In the genomic region with DNA sequence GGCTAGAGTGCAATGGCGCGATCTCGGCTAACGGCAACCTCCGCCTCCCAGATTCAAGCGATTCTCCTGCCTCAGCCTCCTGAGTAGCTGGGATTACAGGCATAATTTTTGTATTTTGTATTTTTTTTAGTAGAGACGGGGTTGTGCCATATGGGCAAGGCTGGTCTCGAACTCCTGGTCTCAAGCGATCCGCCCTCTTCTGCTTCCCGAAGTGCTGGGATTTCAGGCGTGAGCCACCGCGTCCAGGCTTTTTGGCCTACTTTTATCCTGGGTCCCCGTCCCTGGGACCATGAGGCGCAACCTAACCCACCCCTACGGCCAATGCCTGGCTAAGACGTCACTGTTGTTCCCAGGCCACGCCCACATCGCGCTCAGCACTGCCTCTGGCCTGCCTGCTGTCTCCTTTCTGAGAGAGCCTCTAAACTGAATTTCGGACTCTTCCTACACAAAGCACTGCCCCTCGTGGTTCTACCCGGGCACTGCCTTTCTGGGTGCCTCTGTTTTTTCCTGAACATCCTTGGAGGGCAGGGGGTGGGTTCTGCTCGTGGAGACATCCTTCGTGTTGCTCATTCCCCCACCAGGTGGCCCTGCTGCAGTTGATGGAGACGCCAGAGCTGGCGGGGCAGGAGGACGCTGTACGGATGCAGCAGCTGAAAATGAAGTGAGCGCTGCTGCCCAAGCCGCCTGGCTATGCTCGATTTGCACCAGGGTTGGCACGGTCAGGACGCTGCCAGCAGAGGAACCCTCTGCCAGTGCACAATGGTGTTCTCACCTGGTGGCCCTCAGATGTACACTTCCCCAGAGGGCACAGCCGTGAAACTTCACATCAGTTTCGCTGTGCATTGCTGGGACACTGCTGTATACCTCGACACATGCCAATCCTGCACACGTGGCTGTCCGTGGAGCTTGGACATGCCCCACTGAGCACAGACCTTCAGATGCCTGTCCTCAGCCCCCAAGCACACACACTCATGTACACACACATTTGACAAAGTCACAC, we compare ENCODE assay signal across 8 cellular contexts. TPM values are rescaled to one million over a fixed set of nuclear protein-coding genes. Genes with fewer than 3 reads are reported as not detected.
DNase-seq lines count a peak whose midpoint lies in the region; ATAC-seq, FAIRE-seq and TF ChIP-seq lines count a peak whose summit lies in the region.

No MANE protein-coding gene starts in this region.

- H3K4me3 ChIP-seq in K562: peak overlapping the region; percentile 71
- no peak overlapping the region for H3K4me3 ChIP-seq in kidney (ENCODE audit: low read length in 2 of 2)

- H3K4me1 ChIP-seq in K562 (replicated peaks in 1 of 2; ENCODE audit: control insufficient read depth in 2 of 2, insufficient read depth in 2 of 2, low read length in 2 of 2) (peaks cover 27 to 77% of the 10 kb centered on the region in 2 experiments), kidney (ENCODE audit: control insufficient read depth in 1 of 2, insufficient read depth in 1 of 2, low read depth in 1 of 2, low read length in 2 of 2) (peaks cover 0 to 19% of the 10 kb centered on the region in 2 donors)

- H3K9me3 ChIP-seq in K562 (replicated peaks; ENCODE audit: control insufficient read depth, insufficient read depth, low read depth, low read length) (no peaks in the 10 kb centered on the region), kidney (ENCODE audit: control insufficient read depth in 1 of 2, low read length in 2 of 2) (no peaks in the 10 kb centered on the region)

- intact Hi-C loops in K562 (cut with micrococcal nuclease) (loop anchor here (1.0 to 10.0 kb wide), 5 partner anchors 33 to 254 kb away; a partner anchor contains a TSS), kidney (cut with DNase I) (loop anchor here (10.0 kb wide), 1 partner anchor 254 kb away; no protein-coding TSS in a partner anchor)

- peaks cover 5% of the 10 kb centered on the region; the same call in 2 of the 3 replicates for H3K36me3 ChIP-seq in K562 (ENCODE audit: control insufficient read depth, insufficient read depth, low read length)
- peaks cover 2 to 3% of the 10 kb centered on the region in 2 donors for H3K36me3 ChIP-seq in kidney (ENCODE audit: control insufficient read depth in 1 of 2, insufficient read depth in 2 of 2, low read length in 2 of 2)

- H3K27ac ChIP-seq in K562 (ENCODE audit: extremely low read depth, low read depth, low read length) (peak overlapping the region; percentile 79), kidney (ENCODE audit: low read depth in 2 of 2, low read length in 2 of 2) (no peak overlapping the region)

- H3K9ac ChIP-seq in K562 (ENCODE audit: insufficient read depth in 1 of 2, low read depth in 2 of 2, low read length in 2 of 2) (peak overlapping the region; percentile 85 to 93), kidney (ENCODE audit: low read length in 2 of 2) (no peak overlapping the region)

- WGBS in K562 (ENCODE audit: insufficient coverage, low coverage, missing lambda C conversion rate): 22% methylated on average over 37 of the region's 40 CpGs

- H3K36me3 Mint-ChIP-seq in type B pancreatic cell: no peaks in the 10 kb centered on the region

- TF ChIP-seq POLR2A in K562 (conservative IDR thresholded peaks at IDR 0.05): no peak; the same call in 1 of the 2 replicates

- H3K27ac Mint-ChIP-seq in type B pancreatic cell: peak overlapping the region; percentile 93

- H3K4me2 ChIP-seq in K562 (ENCODE audit: insufficient read depth, low read length): peak overlapping the region; percentile 89

- H3K9me3 Mint-ChIP-seq in type B pancreatic cell: no peaks in the 10 kb centered on the region

- peaks cover 24% of the 10 kb centered on the region for H3K79me2 ChIP-seq in K562 (ENCODE audit: control insufficient read depth, insufficient read depth, low read length)

- POLR2A ChIA-PET in K562 (lab: Yijun Ruan, JAX): interaction anchor here (0.7 to 5.4 kb wide), 7 partner anchors 9 to 257 kb away, joined by 3 to 39 read pairs (median 4); a partner anchor contains a TSS

- TSS peak; percentile 71 for BruUV-seq in K562 (replicated peaks; lab: Mats Ljungman, UMichigan)

- peak; percentile 96 for FAIRE-seq in K562 (lab: Jason Lieb, UNC)
- no peak for FAIRE-seq in kidney (lab: Jason Lieb, UNC)

- H3K9me1 ChIP-seq in K562 (ENCODE audit: control insufficient read depth, insufficient read depth, low read length): no peaks in the 10 kb centered on the region

- H3K4me1 Mint-ChIP-seq in type B pancreatic cell (ENCODE audit: unreplicated experiment): peaks cover 17% of the 10 kb centered on the region

- peak; percentile 65 for DNase-seq in DMS53 (lab: John Stamatoyannopoulos, UW)
- DNase-seq in DMS53 treated with DMSO at 0.1 percent for 48 hours (lab: John Stamatoyannopoulos, UW; ENCODE audit: unreplicated experiment): no peak
- DNase-seq in NCI-H345 (lab: John Stamatoyannopoulos, UW): peak; percentile 94
- DNase-seq in K562 (ENCODE audit: extremely low read depth in 1 of 4, low spot score in 3 of 4): peak; percentile 70 to 94 (median 78)
- DNase-seq in kidney: peak; percentile 82
- peak; percentile 85 for DNase-seq in type B pancreatic cell (ENCODE audit: extremely low spot score, unreplicated experiment)
- DNase-seq in NOMO-1 treated with dmso at 0.1 percent for 144 hours (lab: John Stamatoyannopoulos, UW; ENCODE audit: unreplicated experiment): no peak

- H3K27me3 Mint-ChIP-seq in type B pancreatic cell: peaks cover 16% of the 10 kb centered on the region

- TF ChIP-seq CTCF in K562 (IDR thresholded peaks at IDR 0.05 in 2 of 3, conservative IDR thresholded peaks at IDR 0.05 in 1 of 3; ENCODE audit: insufficient read depth in 2 of 3, low read depth in 1 of 3, low read length in 3 of 3): peak; percentile 60 to 76 (median 73)
- TF ChIP-seq CTCF in kidney (IDR thresholded peaks at IDR 0.05; ENCODE audit: borderline replicate concordance, extremely low read depth, insufficient read depth): no peak
- TF ChIP-seq CTCF in type B pancreatic cell (conservative IDR thresholded peaks at IDR 0.05): peak; percentile 74

- TF ChIP-seq RAD21 in K562 (CRISPR knock-in tag; conservative IDR thresholded peaks at IDR 0.05 in 1 of 2, IDR thresholded peaks at IDR 0.05 in 1 of 2): peak; percentile 36 to 59; a peak in 3 of 4 replicates

- no peaks in the 10 kb centered on the region for H3K27me3 ChIP-seq in K562 (ENCODE audit: control insufficient read depth in 2 of 2, insufficient read depth in 2 of 2, low read length in 2 of 2)

- in situ Hi-C loops in K562 (cut with MboI): no loop called here

- ATAC-seq in K562: peak; percentile 70
- no peak for ATAC-seq in GM18909 (IDR thresholded peaks at IDR 0.05; ENCODE audit: poor library complexity, unreplicated experiment)

- CTCF ChIA-PET in K562 (lab: Yijun Ruan, JAX; ENCODE audit: low intra/inter-chr PET ratio): interaction anchor here (0.6 kb wide), 1 partner anchor 177 kb away, joined by 3 read pairs; no protein-coding TSS in a partner anchor

- H4K20me1 ChIP-seq in K562 (replicated peaks; ENCODE audit: control insufficient read depth, insufficient read depth, low read length): peaks cover 6% of the 10 kb centered on the region; the same call in 1 of the 2 replicates

- H3K4me3 Mint-ChIP-seq in type B pancreatic cell: peak overlapping the region; percentile 93

- peak; percentile 13; the same call in 1 of the 2 replicates for TF ChIP-seq EP300 in K562 (IDR thresholded peaks at IDR 0.05; ENCODE audit: low read length)

- peak overlapping the region; percentile 79 for H2AFZ ChIP-seq in K562 (ENCODE audit: low read depth, low read length)

RNA-seq across cellular contexts. Expression of a gene that starts 2.0 kb away (rescaled TPM):
- 18.7 and 60.0 TPM in 2 replicates for total RNA-seq in K562 (2011; cell fraction: chromatin; rRNA removed; ENCODE audit: low replicate concordance)
- total RNA-seq in K562 (2011; cell fraction: nucleolus; rRNA removed): 56.3 and 62.2 TPM in 2 replicates
- 43.5 and 57.0 TPM in 2 replicates for total RNA-seq in K562 (2011; cell fraction: nucleoplasm; rRNA removed)
- total RNA-seq in K562 (2014; rRNA removed): 118 and 136 TPM in 2 replicates
- total RNA-seq in K562 (2014; rRNA removed; fragmentation: Illumina TruSeq; extraction: Trizol): 4.8 and 7.2 TPM in 2 replicates
- 17.4 and 17.7 TPM in 2 replicates for total RNA-seq in K562 (2015; rRNA removed; fragmentation: Illumina TruSeq; extraction: Trizol)
- total RNA-seq in K562 (2021): 78.5 and 87.0 TPM in 2 replicates
- 13.8 and 19.2 TPM in 2 replicates for polyA plus RNA-seq in K562 (2011; rRNA removed)
- 34.7 and 78.2 TPM in 2 replicates for polyA plus RNA-seq in K562 (2011; cell fraction: cytosol; rRNA removed)
- 180 and 217 TPM in 2 replicates for polyA plus RNA-seq in K562 (2011; cell fraction: nucleus; rRNA removed)
- polyA plus RNA-seq in K562 (2012): 58.6 and 65.4 TPM in 2 replicates
- 5.7 and 8.4 TPM in 2 replicates for polyA plus RNA-seq in K562 (2014; fragmentation: Illumina TruSeq; extraction: Trizol)
- polyA plus RNA-seq in K562 (2014; fragmentation: Nextera tagmentation; extraction: Ambion mirVana): 1 to 10 TPM; 1.9 to 4.7 TPM
- polyA plus RNA-seq in K562 (2014; rRNA removed): 102 and 115 TPM in 2 replicates
- polyA minus RNA-seq in K562 (2011; rRNA and poly(A)+ RNA removed): 1.2 and 1.4 TPM in 2 replicates
- polyA minus RNA-seq in K562 (2011; cell fraction: cytosol; rRNA and poly(A)+ RNA removed): 11.4 and 17.5 TPM in 2 replicates
- polyA minus RNA-seq in K562 (2011; cell fraction: nucleus; rRNA and poly(A)+ RNA removed): 9.3 and 9.8 TPM in 2 replicates
- total RNA-seq in kidney: 56.9 TPM
- polyA plus RNA-seq in kidney (ENCODE audit: insufficient read depth, low read depth, low replicate concordance): 104 TPM
- 54.0 and 63.5 TPM in 2 replicates for total RNA-seq in type B pancreatic cell (ENCODE audit: low replicate concordance)

RNA-seq across cellular contexts. Expression of a gene that starts 16.0 kb away (rescaled TPM):
- 2.2 TPM in 1 of 2 replicates, not detected in the other for total RNA-seq in K562 (2011; cell fraction: chromatin; rRNA removed; ENCODE audit: low replicate concordance)
- 0.79 and 2.8 TPM in 2 replicates for total RNA-seq in K562 (2011; cell fraction: nucleolus; rRNA removed)
- 1.1 and 1.8 TPM in 2 replicates for total RNA-seq in K562 (2011; cell fraction: nucleoplasm; rRNA removed)
- total RNA-seq in K562 (2014; rRNA removed) (2.9 and 5.2 TPM in 2 replicates), K562 (2014; rRNA removed; fragmentation: Illumina TruSeq; extraction: Trizol) (0.98 and 1.1 TPM in 2 replicates), K562 (2015; rRNA removed; fragmentation: Illumina TruSeq; extraction: Trizol) (1.5 and 1.6 TPM in 2 replicates), K562 (2021) (3.3 and 5.6 TPM in 2 replicates), kidney (28.9 TPM), type B pancreatic cell (ENCODE audit: low replicate concordance) (2.8 and 7.8 TPM in 2 replicates)
- polyA plus RNA-seq in K562 (2011; rRNA removed) (0.85 and 2.3 TPM in 2 replicates), K562 (2014; fragmentation: Illumina TruSeq; extraction: Trizol) (0.90 and 1.2 TPM in 2 replicates), K562 (2014; fragmentation: Nextera tagmentation; extraction: Ambion mirVana) (1 to 10 TPM; 1.7 to 1.8 TPM), K562 (2014; rRNA removed) (3.6 and 3.9 TPM in 2 replicates), kidney (ENCODE audit: insufficient read depth, low read depth, low replicate concordance) (6.6 TPM)
- polyA plus RNA-seq in K562 (2011; cell fraction: cytosol; rRNA removed): 1.8 and 1.9 TPM in 2 replicates
- polyA plus RNA-seq in K562 (2011; cell fraction: nucleus; rRNA removed): 1.1 and 3.9 TPM in 2 replicates
- 3.7 and 4.7 TPM in 2 replicates for polyA plus RNA-seq in K562 (2012)
- polyA minus RNA-seq in K562 (2011; rRNA and poly(A)+ RNA removed): not detected in 2 replicates
- polyA minus RNA-seq in K562 (2011; cell fraction: cytosol; rRNA and poly(A)+ RNA removed): 4.5 TPM in 1 of 2 replicates, not detected in the other
- 0.22 TPM in 1 of 2 replicates, not detected in the other for polyA minus RNA-seq in K562 (2011; cell fraction: nucleus; rRNA and poly(A)+ RNA removed)

RNA-seq across cellular contexts. Expression of a gene that starts 18.9 kb away (rescaled TPM):
- total RNA-seq in K562 (2011; cell fraction: chromatin; rRNA removed; ENCODE audit: low replicate concordance): 157 and 351 TPM in 2 replicates
- total RNA-seq in K562 (2011; cell fraction: nucleolus; rRNA removed): 427 and 474 TPM in 2 replicates
- total RNA-seq in K562 (2011; cell fraction: nucleoplasm; rRNA removed): 616 and 1,019 TPM in 2 replicates
- 1,110 and 1,524 TPM in 2 replicates for total RNA-seq in K562 (2014; rRNA removed)
- 1,512 and 1,662 TPM in 2 replicates for total RNA-seq in K562 (2014; rRNA removed; fragmentation: Illumina TruSeq; extraction: Trizol)
- 1,433 and 1,470 TPM in 2 replicates for total RNA-seq in K562 (2015; rRNA removed; fragmentation: Illumina TruSeq; extraction: Trizol)
- 2,028 and 2,215 TPM in 2 replicates for total RNA-seq in K562 (2021)
- polyA plus RNA-seq in K562 (2011; rRNA removed): 1,733 and 2,197 TPM in 2 replicates
- 4,493 and 4,718 TPM in 2 replicates for polyA plus RNA-seq in K562 (2011; cell fraction: cytosol; rRNA removed)
- polyA plus RNA-seq in K562 (2011; cell fraction: nucleus; rRNA removed): 1,163 and 1,235 TPM in 2 replicates
- polyA plus RNA-seq in K562 (2012): 2,878 and 4,513 TPM in 2 replicates
- 2,671 and 2,751 TPM in 2 replicates for polyA plus RNA-seq in K562 (2014; fragmentation: Illumina TruSeq; extraction: Trizol)
- 1,000 to 10,000 TPM; 2,213 to 2,563 TPM for polyA plus RNA-seq in K562 (2014; fragmentation: Nextera tagmentation; extraction: Ambion mirVana)
- 1,690 and 2,247 TPM in 2 replicates for polyA plus RNA-seq in K562 (2014; rRNA removed)
- 1,555 and 1,880 TPM in 2 replicates for polyA minus RNA-seq in K562 (2011; rRNA and poly(A)+ RNA removed)
- polyA minus RNA-seq in K562 (2011; cell fraction: cytosol; rRNA and poly(A)+ RNA removed): 757 and 815 TPM in 2 replicates
- 165 and 281 TPM in 2 replicates for polyA minus RNA-seq in K562 (2011; cell fraction: nucleus; rRNA and poly(A)+ RNA removed)
- total RNA-seq in kidney: 828 TPM
- polyA plus RNA-seq in kidney (ENCODE audit: insufficient read depth, low read depth, low replicate concordance): 1,481 TPM
- total RNA-seq in type B pancreatic cell (ENCODE audit: low replicate concordance): 1,126 and 1,202 TPM in 2 replicates

RNA-seq across cellular contexts. Expression of a gene that starts 22.1 kb away (rescaled TPM):
- total RNA-seq in K562 (2011; cell fraction: chromatin; rRNA removed; ENCODE audit: low replicate concordance): 0.23 TPM in 1 of 2 replicates, not detected in the other
- total RNA-seq in K562 (2011; cell fraction: nucleolus; rRNA removed): 0.33 TPM in 1 of 2 replicates, not detected in the other
- total RNA-seq in K562 (2011; cell fraction: nucleoplasm; rRNA removed): 1.7 TPM in 1 of 2 replicates, not detected in the other
- not detected in 2 replicates for total RNA-seq in K562 (2014; rRNA removed)
- not detected in 2 replicates for total RNA-seq in K562 (2014; rRNA removed; fragmentation: Illumina TruSeq; extraction: Trizol)
- total RNA-seq in K562 (2015; rRNA removed; fragmentation: Illumina TruSeq; extraction: Trizol): not detected in 2 replicates
- total RNA-seq in K562 (2021): not detected in 2 replicates
- not detected in 2 replicates for polyA plus RNA-seq in K562 (2011; rRNA removed)
- polyA plus RNA-seq in K562 (2011; cell fraction: cytosol; rRNA removed): 0.18 TPM in 1 of 2 replicates, not detected in the other
- polyA plus RNA-seq in K562 (2011; cell fraction: nucleus; rRNA removed): 0.47 and 1.00 TPM in 2 replicates
- 0.10 and 0.48 TPM in 2 replicates for polyA plus RNA-seq in K562 (2012)
- 0.25 TPM in 1 of 2 replicates, not detected in the other for polyA plus RNA-seq in K562 (2014; fragmentation: Illumina TruSeq; extraction: Trizol)
- not detected for polyA plus RNA-seq in K562 (2014; fragmentation: Nextera tagmentation; extraction: Ambion mirVana)
- polyA plus RNA-seq in K562 (2014; rRNA removed): 0.37 TPM in 1 of 2 replicates, not detected in the other
- not detected in 2 replicates for polyA minus RNA-seq in K562 (2011; rRNA and poly(A)+ RNA removed)
- polyA minus RNA-seq in K562 (2011; cell fraction: cytosol; rRNA and poly(A)+ RNA removed): not detected in 2 replicates
- polyA minus RNA-seq in K562 (2011; cell fraction: nucleus; rRNA and poly(A)+ RNA removed): not detected in 2 replicates
- total RNA-seq in kidney: 5.9 TPM
- polyA plus RNA-seq in kidney (ENCODE audit: insufficient read depth, low read depth, low replicate concordance): 1.5 TPM
- 4.6 and 9.4 TPM in 2 replicates for total RNA-seq in type B pancreatic cell (ENCODE audit: low replicate concordance)

RNA-seq across cellular contexts. Expression of a gene that starts 32.9 kb away (rescaled TPM):
- 91.9 and 173 TPM in 2 replicates for total RNA-seq in K562 (2011; cell fraction: chromatin; rRNA removed; ENCODE audit: low replicate concordance)
- 110 and 120 TPM in 2 replicates for total RNA-seq in K562 (2011; cell fraction: nucleolus; rRNA removed)
- 109 and 127 TPM in 2 replicates for total RNA-seq in K562 (2011; cell fraction: nucleoplasm; rRNA removed)
- 133 and 147 TPM in 2 replicates for total RNA-seq in K562 (2014; rRNA removed)
- total RNA-seq in K562 (2014; rRNA removed; fragmentation: Illumina TruSeq; extraction: Trizol): 48.7 and 66.2 TPM in 2 replicates
- total RNA-seq in K562 (2015; rRNA removed; fragmentation: Illumina TruSeq; extraction: Trizol): 80.5 and 83.3 TPM in 2 replicates
- 114 and 118 TPM in 2 replicates for total RNA-seq in K562 (2021)
- polyA plus RNA-seq in K562 (2011; rRNA removed): 159 and 217 TPM in 2 replicates
- polyA plus RNA-seq in K562 (2011; cell fraction: cytosol; rRNA removed): 242 and 309 TPM in 2 replicates
- 149 and 198 TPM in 2 replicates for polyA plus RNA-seq in K562 (2011; cell fraction: nucleus; rRNA removed)
- 146 and 182 TPM in 2 replicates for polyA plus RNA-seq in K562 (2012)
- 191 and 210 TPM in 2 replicates for polyA plus RNA-seq in K562 (2014; fragmentation: Illumina TruSeq; extraction: Trizol)
- polyA plus RNA-seq in K562 (2014; fragmentation: Nextera tagmentation; extraction: Ambion mirVana): 10 to 100 TPM; 21.9 to 41.3 TPM
- 153 and 177 TPM in 2 replicates for polyA plus RNA-seq in K562 (2014; rRNA removed)
- polyA minus RNA-seq in K562 (2011; rRNA and poly(A)+ RNA removed): 64.2 and 93.8 TPM in 2 replicates
- polyA minus RNA-seq in K562 (2011; cell fraction: cytosol; rRNA and poly(A)+ RNA removed): 88.9 and 91.1 TPM in 2 replicates
- polyA minus RNA-seq in K562 (2011; cell fraction: nucleus; rRNA and poly(A)+ RNA removed): 27.5 and 34.8 TPM in 2 replicates
- total RNA-seq in kidney: 69.9 TPM
- polyA plus RNA-seq in kidney (ENCODE audit: insufficient read depth, low read depth, low replicate concordance): 56.3 TPM
- total RNA-seq in type B pancreatic cell (ENCODE audit: low replicate concordance): 72.9 and 73.9 TPM in 2 replicates

Comparison
In these comparisons a context has a peak if more than half of its experiments do, and no peak if none do; other contexts are left out.
1. DNase-seq: peak in DMS53 (single experiment), NCI-H345 (single experiment), K562 (4 of 4), kidney (single experiment) and type B pancreatic cell (single experiment); none in DMS53 treated with DMSO at 0.1 percent for 48 hours (single experiment) and NOMO-1 treated with dmso at 0.1 percent for 144 hours (single experiment).
2. H3K9ac ChIP-seq: peak in K562 (2 of 2); none in kidney (0 of 2).